9 cellular contexts compared by ENCODE assay signal in the genomic region with DNA sequence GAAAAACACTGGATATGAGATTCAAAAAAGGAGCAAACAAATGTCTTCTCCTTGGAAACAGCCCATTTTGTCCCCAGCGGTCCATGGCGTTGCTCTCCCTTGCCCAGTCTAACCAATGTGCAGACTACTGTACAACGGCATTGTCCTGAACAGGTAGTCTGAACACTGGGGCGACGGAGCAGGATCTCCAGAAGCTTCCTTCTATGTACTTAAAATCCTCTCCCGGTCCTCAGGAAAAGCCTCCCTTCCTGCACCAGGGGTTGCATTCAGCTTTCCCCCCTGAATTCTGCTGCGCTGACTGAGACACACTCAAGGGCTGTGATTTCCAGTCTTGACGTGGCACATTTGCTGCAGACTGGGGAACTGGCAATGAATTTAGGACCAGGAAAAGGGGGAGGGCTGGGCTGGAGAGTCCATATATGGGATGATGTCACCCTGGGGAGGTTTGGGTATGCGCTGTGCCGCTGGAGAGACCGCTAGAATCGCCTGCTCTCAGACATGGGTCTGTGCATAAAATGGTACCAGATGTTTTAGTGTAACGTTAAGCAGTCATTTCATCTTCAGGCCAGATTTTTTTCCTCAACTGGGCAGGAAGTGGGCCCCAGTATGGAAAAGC.
DNase-seq lines count a peak whose midpoint lies in the region; ATAC-seq and TF ChIP-seq lines count a peak whose summit lies in the region.
"Had no signal": no experiment of that assay in that cellular context is flagged by ENCODE, and none has a peak within 500 bp of the region (broad histone marks: within the 10 kb centered on the region; RNA-seq: fewer than 3 reads in every experiment).

No MANE protein-coding gene starts in this region.

- no peaks in the 10 kb centered on the region for H3K36me3 Mint-ChIP-seq in Calu3 (ENCODE audit: insufficient read depth, unreplicated experiment)

- no TSS peak for BruUV-seq in Calu3 (replicated peaks; lab: Mats Ljungman, UMichigan)

- H3K4me1 Mint-ChIP-seq in Calu3 (ENCODE audit: low read depth, unreplicated experiment) = peaks cover 38% of the 10 kb centered on the region

- DNase-seq in Peyer's patch = peak; percentile 20 to 75 (median 51)
- DNase-seq in fibroblast of the conjunctiva (ENCODE audit: low read depth) = peak; percentile 99
- DNase-seq in omental fat pad (ENCODE audit: low spot score) = peak; percentile 29
- DNase-seq in NCI-H345 treated with DMSO at 0.1 percent for 48 hours (lab: John Stamatoyannopoulos, UW; ENCODE audit: unreplicated experiment) = no peak
- no peak for DNase-seq in iPS-NIHi11 (ENCODE audit: low spot score)
- no peak for DNase-seq in Calu3
- DNase-seq in activated CD4-positive, alpha-beta T cell treated with anti-CD3 and anti-CD28 coated beads, Interleukin-2, amount 50 U/mL, for 48 hours = no peak
- DNase-seq: NCI-H1436 had no signal

- H3K4me1 ChIP-seq in ACC112 (ENCODE audit: control insufficient read depth, insufficient read depth, low read length, unreplicated experiment) (peaks cover 35% of the 10 kb centered on the region), Peyer's patch (no peaks in the 10 kb centered on the region)

- CTCF ChIA-PET in Calu3 (lab: Charles Lee) = interaction anchor here (0.7 kb wide), 1 partner anchor 79 kb away, joined by 3 read pairs; no protein-coding TSS in a partner anchor

- H3K4me3 Mint-ChIP-seq in Calu3 (ENCODE audit: low read depth, unreplicated experiment) = no peak overlapping the region

- H3K9me3 ChIP-seq in Peyer's patch = no peaks in the 10 kb centered on the region

- TF ChIP-seq CTCF in Peyer's patch (IDR thresholded peaks at IDR 0.05) (no peak), omental fat pad (IDR thresholded peaks at IDR 0.05) (no peak), Calu3 (IDR thresholded peaks at IDR 0.05; ENCODE audit: unreplicated experiment) (no peak)

- peak overlapping the region; percentile 94 for H3K27ac ChIP-seq in ACC112 (ENCODE audit: low read depth, low read length)
- peak overlapping the region; percentile 12 to 87 (median 68) for H3K27ac ChIP-seq in Peyer's patch

- H3K27me3 ChIP-seq in ACC112 (ENCODE audit: insufficient read depth, low read length) (no peaks in the 10 kb centered on the region), Peyer's patch (no peaks in the 10 kb centered on the region)

- H3K9me3 Mint-ChIP-seq in Calu3 (ENCODE audit: low read depth, unreplicated experiment) = no peaks in the 10 kb centered on the region

- H3K27ac Mint-ChIP-seq in Calu3 (ENCODE audit: unreplicated experiment) = no peak overlapping the region

- intact Hi-C loops in Calu3 (cut with micrococcal nuclease; ENCODE audit: unreplicated experiment) = loop anchor here (5.0 kb wide), 1 partner anchor 253 kb away; no protein-coding TSS in a partner anchor

- peaks cover 19% of the 10 kb centered on the region for H3K36me3 ChIP-seq in ACC112 (ENCODE audit: insufficient read depth, low read length)
- no peaks in the 10 kb centered on the region for H3K36me3 ChIP-seq in Peyer's patch

- H3K27me3 Mint-ChIP-seq in Calu3 (ENCODE audit: unreplicated experiment) = no peaks in the 10 kb centered on the region

- ATAC-seq in omental fat pad (ENCODE audit: low FRiP score) = peak; percentile 68

- H3K4me3 ChIP-seq in ACC112 (ENCODE audit: low read depth, low read length) (peak overlapping the region; percentile 83), Peyer's patch (peak overlapping the region in 3 of 4 donors; percentile 22 to 50 (median 46))

- peaks cover 47% of the 10 kb centered on the region for H3K79me2 ChIP-seq in ACC112 (ENCODE audit: control insufficient read depth, insufficient read depth, low read length, unreplicated experiment)

- H2AFZ ChIP-seq in ACC112 (ENCODE audit: low read length, unreplicated experiment) = peak overlapping the region; percentile 66

- peak; percentile 18 to 56 for TF ChIP-seq POLR2A in Peyer's patch (IDR thresholded peaks at IDR 0.05)

Comparison
In these comparisons a context has a peak if more than half of its experiments do, and no peak if none do; other contexts are left out.
1. DNase-seq: peak in Peyer's patch (3 of 3), fibroblast of the conjunctiva (single experiment) and omental fat pad (single experiment); none in NCI-H345 treated with DMSO at 0.1 percent for 48 hours (single experiment), iPS-NIHi11 (single experiment), Calu3 (single experiment) and activated CD4-positive, alpha-beta T cell treated with anti-CD3 and anti-CD28 coated beads, Interleukin-2, amount 50 U/mL, for 48 hours (0 of 2).